ENCODE assay signal across 24 cellular contexts in the genomic region with DNA sequence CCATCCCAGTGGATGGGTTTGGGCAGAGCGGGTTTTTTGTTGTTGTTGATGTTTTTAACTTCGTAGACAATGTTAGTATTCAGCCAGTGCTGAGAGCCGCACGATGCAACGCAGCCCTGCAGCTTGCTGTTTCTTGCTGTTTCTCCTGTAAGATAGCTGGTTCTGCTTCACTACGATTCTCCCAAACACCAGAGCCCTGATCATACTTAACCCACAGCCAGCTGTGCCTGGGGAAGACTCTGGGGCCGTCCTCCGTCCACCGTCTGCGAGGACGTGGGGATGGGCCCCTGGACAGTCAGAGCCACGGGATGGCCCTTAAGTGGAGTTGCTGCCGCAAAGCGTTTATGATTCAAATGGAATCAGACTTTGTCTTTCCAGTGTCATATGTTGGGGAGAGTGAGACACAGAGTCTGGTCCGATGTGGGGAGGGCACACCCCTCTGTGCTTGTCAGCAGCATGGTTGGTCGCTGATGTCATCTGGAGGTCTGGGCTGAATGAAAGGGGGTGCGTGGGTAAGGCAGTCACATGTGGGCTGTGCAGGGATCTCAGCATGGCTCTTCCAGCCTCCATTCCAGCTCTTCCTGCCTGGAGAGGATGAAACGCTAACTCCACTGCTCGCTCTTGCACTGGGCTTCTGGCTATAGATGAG. TPM values are rescaled to one million over a fixed set of nuclear protein-coding genes. Genes with fewer than 3 reads are reported as not detected.
DNase-seq lines count a peak whose midpoint lies in the region; ATAC-seq and TF ChIP-seq lines count a peak whose summit lies in the region.
"Had no signal": no experiment of that assay in that cellular context is flagged by ENCODE, and none has a peak within 500 bp of the region (broad histone marks: within the 10 kb centered on the region; RNA-seq: fewer than 3 reads in every experiment).

No MANE protein-coding gene starts in this region.

- H2AFZ ChIP-seq in osteoblast (ENCODE audit: low read length): no peak overlapping the region

- H3K27ac Mint-ChIP-seq in HFFc6 (no peak overlapping the region), brain (peak overlapping the region in 4 of 5 experiments; percentile 44 to 94 (median 66))
- H3K27ac Mint-ChIP-seq: activated naive CD8-positive, alpha-beta T cell; activated T-helper 1 cell treated with anti-CD3 and anti-CD28 coated beads, Interleukin-12 subunit alpha, Interleukin-12 subunit beta, Interleukin-2, Interleukin-4 antibody, amounts not matched to agents 30 ng/mL and 10 ng/mL and 1 ng/mL, durations not matched to agents 14 hours and 24 hours and 36 hours had no signal

- no peaks in the 10 kb centered on the region for H3K36me3 Mint-ChIP-seq in HFFc6 (ENCODE audit: low read depth)
- no peaks in the 10 kb centered on the region for H3K36me3 Mint-ChIP-seq in brain
- H3K36me3 Mint-ChIP-seq: activated naive CD8-positive, alpha-beta T cell had no signal

- no peaks in the 10 kb centered on the region for H3K79me2 ChIP-seq in osteoblast (ENCODE audit: insufficient read depth, low read length)

- H3K4me3 ChIP-seq in osteoblast (ENCODE audit: insufficient read depth, low read length): no peak overlapping the region
- H3K4me3 ChIP-seq: BLaER1 treated with 17β-estradiol and CSF1 and Interleukin-3, amounts not matched to agents 10 nM and 100 nM; pancreas; uterus had no signal

- no peaks in the 10 kb centered on the region for H3K36me3 ChIP-seq in osteoblast (ENCODE audit: insufficient read depth, low read length)
- H3K36me3 ChIP-seq: BLaER1 treated with 17β-estradiol and CSF1 and Interleukin-3, amounts not matched to agents 10 nM and 100 nM; pancreas; uterus had no signal

- H4K20me1 ChIP-seq in osteoblast (ENCODE audit: insufficient read depth, low read length): no peaks in the 10 kb centered on the region

- H3K27me3 ChIP-seq in osteoblast (ENCODE audit: insufficient read depth, low read length): no peaks in the 10 kb centered on the region
- H3K27me3 ChIP-seq: foreskin keratinocyte, pancreas, uterus had no signal

- TF ChIP-seq CTCF in HFFc6 (IDR thresholded peaks at IDR 0.05) (no peak), brain (conservative IDR thresholded peaks at IDR 0.05) (no peak), osteoblast (IDR thresholded peaks at IDR 0.05; ENCODE audit: extremely low read depth, low read depth, low read length) (no peak)

- no peaks in the 10 kb centered on the region; the same call in none of the 2 replicates for H3K9me3 Mint-ChIP-seq in HFFc6
- peaks cover 0 to 4% (median 2%) of the 10 kb centered on the region in 5 experiments for H3K9me3 Mint-ChIP-seq in brain

- H3K4me1 ChIP-seq in osteoblast (ENCODE audit: insufficient read depth, low read length): no peaks in the 10 kb centered on the region
- H3K4me1 ChIP-seq: foreskin keratinocyte, pancreas, uterus had no signal

- H3K27ac ChIP-seq in osteoblast (ENCODE audit: low read depth, low read length): no peak overlapping the region
- H3K27ac ChIP-seq: 22Rv1; BLaER1 treated with 17β-estradiol and CSF1 and Interleukin-3, amounts not matched to agents 10 nM and 100 nM; foreskin keratinocyte; KMS-11; pancreas; uterus had no signal

- H3K4me3 Mint-ChIP-seq in HFFc6: peak overlapping the region; percentile 58; the same call in 1 of the 2 replicates
- peak overlapping the region in 1 of 5 experiments; percentile 21 for H3K4me3 Mint-ChIP-seq in brain
- H3K4me3 Mint-ChIP-seq: activated naive CD8-positive, alpha-beta T cell; activated T-helper 1 cell treated with anti-CD3 and anti-CD28 coated beads, Interleukin-12 subunit alpha, Interleukin-12 subunit beta, Interleukin-2, Interleukin-4 antibody, amounts not matched to agents 30 ng/mL and 10 ng/mL and 1 ng/mL, durations not matched to agents 14 hours and 24 hours and 36 hours had no signal

- H3K9me3 ChIP-seq in osteoblast (ENCODE audit: low read depth, low read length): no peaks in the 10 kb centered on the region
- H3K9me3 ChIP-seq: pancreas, uterus had no signal

- ATAC-seq in HG02763 (IDR thresholded peaks at IDR 0.05; ENCODE audit: unreplicated experiment) (no peak), GM21381 (IDR thresholded peaks at IDR 0.05; ENCODE audit: unreplicated experiment) (no peak)
- ATAC-seq: foreskin keratinocyte, pancreas, sciatic nerve had no signal

- H3K27me3 Mint-ChIP-seq in HFFc6 (ENCODE audit: insufficient read depth) (peaks cover 29% of the 10 kb centered on the region), brain (peaks cover 12% of the 10 kb centered on the region)

- peak; percentile 31 for DNase-seq in DMS53 (lab: John Stamatoyannopoulos, UW)
- DNase-seq in DMS53 treated with DMSO at 0.1 percent for 48 hours (lab: John Stamatoyannopoulos, UW; ENCODE audit: unreplicated experiment): no peak
- DNase-seq in HFFc6: no peak
- peak; percentile 64 for DNase-seq in osteoblast (ENCODE audit: insufficient read length, low spot score, missing footprints)
- DNase-seq in SW 1271 (lab: John Stamatoyannopoulos, UW): no peak
- DNase-seq: activated CD4-positive, alpha-beta T cell treated with anti-CD3 and anti-CD28 coated beads for 48 hours; dermis blood vessel endothelial cell; foreskin keratinocyte; hippocampal formation; mammary epithelial cell; NCI-H1092; NCI-H2081 treated with DMSO at 0.1 percent for 48 hours; NCI-H524; uterus had no signal

- no peak overlapping the region for H3K4me2 ChIP-seq in osteoblast (ENCODE audit: insufficient read depth, low read length)
- H3K4me2 ChIP-seq: BLaER1 treated with 17β-estradiol and CSF1 and Interleukin-3, amounts not matched to agents 10 nM and 100 nM; KMS-11 had no signal

- no peaks in the 10 kb centered on the region for H3K4me1 Mint-ChIP-seq in HFFc6 (ENCODE audit: low read depth)
- peaks cover 51% of the 10 kb centered on the region for H3K4me1 Mint-ChIP-seq in brain

RNA-seq across cellular contexts. Expression of a gene that starts 41.1 kb away (rescaled TPM):
- total RNA-seq in HFFc6 (2021; fragmentation: NEBNext Ultra II Directional; extraction: Animal tissue kit (Norgen Biotek cat#: 25700)): not detected
- 17.6 TPM for polyA plus RNA-seq in brain (ENCODE audit: insufficient read depth, low read depth, low replicate concordance)
- not detected in 2 replicates for total RNA-seq in osteoblast
- total RNA-seq: activated T-helper 1 cell treated with anti-CD3 and anti-CD28 coated beads, Interleukin-12 subunit alpha, Interleukin-12 subunit beta, Interleukin-2, Interleukin-4 antibody, amounts not matched to agents 30 ng/mL and 10 ng/mL and 1 ng/mL, durations not matched to agents 14 hours and 24 hours and 36 hours; dermis blood vessel endothelial cell had no signal

Comparison
In these comparisons a context has a peak if more than half of its experiments do, and no peak if none do; other contexts are left out.
1. DNase-seq: peak in DMS53 (single experiment) and osteoblast (single experiment); none in DMS53 treated with DMSO at 0.1 percent for 48 hours (single experiment), HFFc6 (single experiment) and SW 1271 (0 of 2).